1 cellular context compared by ENCODE assay signal in the genomic region with DNA sequence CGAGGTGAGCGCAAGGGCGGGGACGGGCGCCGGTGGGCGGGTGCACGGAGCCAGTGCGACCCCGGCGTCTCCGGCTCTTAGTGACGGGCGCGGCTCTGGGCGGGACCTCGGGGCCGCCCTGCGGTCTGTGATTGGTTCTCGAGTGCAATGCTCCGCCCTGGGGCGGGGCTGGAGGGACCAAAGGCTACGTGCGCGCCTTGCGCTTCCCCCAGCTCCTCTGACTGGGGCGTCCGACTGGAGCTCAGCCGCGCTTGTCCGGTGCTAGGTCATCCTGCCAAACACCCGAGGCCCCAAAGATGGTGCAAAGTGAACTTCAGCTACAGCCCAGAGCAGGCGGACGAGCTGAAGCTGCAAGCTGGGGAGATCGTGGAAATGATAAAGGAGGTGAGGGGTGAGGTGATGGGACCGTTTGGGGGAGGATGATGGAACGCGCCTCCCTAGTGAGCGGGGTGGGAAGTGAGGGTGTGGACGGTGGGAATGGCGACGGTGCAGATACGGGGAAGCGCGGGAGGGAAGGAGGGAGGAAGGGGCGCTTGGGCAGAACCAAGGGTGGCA.
TF ChIP-seq lines count a peak whose summit lies in the region.

No MANE protein-coding gene starts in this region.

TF ChIP-seq in HEK293, 187 proteins besides CTCF, POLR2A, EP300 and RAD21 (continued from another document):
- TF ChIP-seq, protein P1, sequence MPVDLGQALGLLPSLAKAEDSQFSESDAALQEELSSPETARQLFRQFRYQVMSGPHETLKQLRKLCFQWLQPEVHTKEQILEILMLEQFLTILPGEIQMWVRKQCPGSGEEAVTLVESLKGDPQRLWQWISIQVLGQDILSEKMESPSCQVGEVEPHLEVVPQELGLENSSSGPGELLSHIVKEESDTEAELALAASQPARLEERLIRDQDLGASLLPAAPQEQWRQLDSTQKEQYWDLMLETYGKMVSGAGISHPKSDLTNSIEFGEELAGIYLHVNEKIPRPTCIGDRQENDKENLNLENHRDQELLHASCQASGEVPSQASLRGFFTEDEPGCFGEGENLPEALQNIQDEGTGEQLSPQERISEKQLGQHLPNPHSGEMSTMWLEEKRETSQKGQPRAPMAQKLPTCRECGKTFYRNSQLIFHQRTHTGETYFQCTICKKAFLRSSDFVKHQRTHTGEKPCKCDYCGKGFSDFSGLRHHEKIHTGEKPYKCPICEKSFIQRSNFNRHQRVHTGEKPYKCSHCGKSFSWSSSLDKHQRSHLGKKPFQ (tag by site-specific recombination; IDR thresholded peaks at IDR 0.05), result peak; percentile 91
- TF ChIP-seq, protein P2, sequence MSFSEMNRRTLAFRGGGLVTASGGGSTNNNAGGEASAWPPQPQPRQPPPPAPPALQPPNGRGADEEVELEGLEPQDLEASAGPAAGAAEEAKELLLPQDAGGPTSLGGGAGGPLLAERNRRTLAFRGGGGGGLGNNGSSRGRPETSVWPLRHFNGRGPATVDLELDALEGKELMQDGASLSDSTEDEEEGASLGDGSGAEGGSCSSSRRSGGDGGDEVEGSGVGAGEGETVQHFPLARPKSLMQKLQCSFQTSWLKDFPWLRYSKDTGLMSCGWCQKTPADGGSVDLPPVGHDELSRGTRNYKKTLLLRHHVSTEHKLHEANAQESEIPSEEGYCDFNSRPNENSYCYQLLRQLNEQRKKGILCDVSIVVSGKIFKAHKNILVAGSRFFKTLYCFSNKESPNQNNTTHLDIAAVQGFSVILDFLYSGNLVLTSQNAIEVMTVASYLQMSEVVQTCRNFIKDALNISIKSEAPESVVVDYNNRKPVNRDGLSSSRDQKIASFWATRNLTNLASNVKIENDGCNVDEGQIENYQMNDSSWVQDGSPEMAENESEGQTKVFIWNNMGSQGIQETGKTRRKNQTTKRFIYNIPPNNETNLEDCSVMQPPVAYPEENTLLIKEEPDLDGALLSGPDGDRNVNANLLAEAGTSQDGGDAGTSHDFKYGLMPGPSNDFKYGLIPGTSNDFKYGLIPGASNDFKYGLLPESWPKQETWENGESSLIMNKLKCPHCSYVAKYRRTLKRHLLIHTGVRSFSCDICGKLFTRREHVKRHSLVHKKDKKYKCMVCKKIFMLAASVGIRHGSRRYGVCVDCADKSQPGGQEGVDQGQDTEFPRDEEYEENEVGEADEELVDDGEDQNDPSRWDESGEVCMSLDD (tag by site-specific recombination; IDR thresholded peaks at IDR 0.05), result peak; percentile 30; the same call in 1 of the 2 replicates
- no peak for TF ChIP-seq ZNF266 (tag by site-specific recombination; IDR thresholded peaks at IDR 0.05; ENCODE audit: low read depth)
- TF ChIP-seq, protein P3, sequence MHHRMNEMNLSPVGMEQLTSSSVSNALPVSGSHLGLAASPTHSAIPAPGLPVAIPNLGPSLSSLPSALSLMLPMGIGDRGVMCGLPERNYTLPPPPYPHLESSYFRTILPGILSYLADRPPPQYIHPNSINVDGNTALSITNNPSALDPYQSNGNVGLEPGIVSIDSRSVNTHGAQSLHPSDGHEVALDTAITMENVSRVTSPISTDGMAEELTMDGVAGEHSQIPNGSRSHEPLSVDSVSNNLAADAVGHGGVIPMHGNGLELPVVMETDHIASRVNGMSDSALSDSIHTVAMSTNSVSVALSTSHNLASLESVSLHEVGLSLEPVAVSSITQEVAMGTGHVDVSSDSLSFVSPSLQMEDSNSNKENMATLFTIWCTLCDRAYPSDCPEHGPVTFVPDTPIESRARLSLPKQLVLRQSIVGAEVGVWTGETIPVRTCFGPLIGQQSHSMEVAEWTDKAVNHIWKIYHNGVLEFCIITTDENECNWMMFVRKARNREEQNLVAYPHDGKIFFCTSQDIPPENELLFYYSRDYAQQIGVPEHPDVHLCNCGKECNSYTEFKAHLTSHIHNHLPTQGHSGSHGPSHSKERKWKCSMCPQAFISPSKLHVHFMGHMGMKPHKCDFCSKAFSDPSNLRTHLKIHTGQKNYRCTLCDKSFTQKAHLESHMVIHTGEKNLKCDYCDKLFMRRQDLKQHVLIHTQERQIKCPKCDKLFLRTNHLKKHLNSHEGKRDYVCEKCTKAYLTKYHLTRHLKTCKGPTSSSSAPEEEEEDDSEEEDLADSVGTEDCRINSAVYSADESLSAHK (tag by site-specific recombination; IDR thresholded peaks at IDR 0.05), result no peak
- no peak for TF ChIP-seq ZNF248 (tag by site-specific recombination; IDR thresholded peaks at IDR 0.05)
- TF ChIP-seq, protein P4, sequence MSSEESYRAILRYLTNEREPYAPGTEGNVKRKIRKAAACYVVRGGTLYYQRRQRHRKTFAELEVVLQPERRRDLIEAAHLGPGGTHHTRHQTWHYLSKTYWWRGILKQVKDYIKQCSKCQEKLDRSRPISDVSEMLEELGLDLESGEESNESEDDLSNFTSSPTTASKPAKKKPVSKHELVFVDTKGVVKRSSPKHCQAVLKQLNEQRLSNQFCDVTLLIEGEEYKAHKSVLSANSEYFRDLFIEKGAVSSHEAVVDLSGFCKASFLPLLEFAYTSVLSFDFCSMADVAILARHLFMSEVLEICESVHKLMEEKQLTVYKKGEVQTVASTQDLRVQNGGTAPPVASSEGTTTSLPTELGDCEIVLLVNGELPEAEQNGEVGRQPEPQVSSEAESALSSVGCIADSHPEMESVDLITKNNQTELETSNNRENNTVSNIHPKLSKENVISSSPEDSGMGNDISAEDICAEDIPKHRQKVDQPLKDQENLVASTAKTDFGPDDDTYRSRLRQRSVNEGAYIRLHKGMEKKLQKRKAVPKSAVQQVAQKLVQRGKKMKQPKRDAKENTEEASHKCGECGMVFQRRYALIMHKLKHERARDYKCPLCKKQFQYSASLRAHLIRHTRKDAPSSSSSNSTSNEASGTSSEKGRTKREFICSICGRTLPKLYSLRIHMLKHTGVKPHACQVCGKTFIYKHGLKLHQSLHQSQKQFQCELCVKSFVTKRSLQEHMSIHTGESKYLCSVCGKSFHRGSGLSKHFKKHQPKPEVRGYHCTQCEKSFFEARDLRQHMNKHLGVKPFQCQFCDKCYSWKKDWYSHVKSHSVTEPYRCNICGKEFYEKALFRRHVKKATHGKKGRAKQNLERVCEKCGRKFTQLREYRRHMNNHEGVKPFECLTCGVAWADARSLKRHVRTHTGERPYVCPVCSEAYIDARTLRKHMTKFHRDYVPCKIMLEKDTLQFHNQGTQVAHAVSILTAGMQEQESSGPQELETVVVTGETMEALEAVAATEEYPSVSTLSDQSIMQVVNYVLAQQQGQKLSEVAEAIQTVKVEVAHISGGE (tag by site-specific recombination; conservative IDR thresholded peaks at IDR 0.05; ENCODE audit: low read depth), result peak; percentile 55; the same call in 1 of the 2 replicates
- TF ChIP-seq ZFHX2 (tag by site-specific recombination; conservative IDR thresholded peaks at IDR 0.05), result peak; percentile 59; the same call in 1 of the 2 replicates
- TF ChIP-seq ZNF76 (tag by site-specific recombination; IDR thresholded peaks at IDR 0.05; ENCODE audit: borderline replicate concordance, low read depth), result 0 out of 2 replicates have a peak, but pooled peaks have one; percentile 27
- 0 out of 2 replicates have a peak, but pooled peaks have one; percentile 48 for TF ChIP-seq ZBTB48 (tag by site-specific recombination; IDR thresholded peaks at IDR 0.05)
- TF ChIP-seq ZNF654 (tag by site-specific recombination; IDR thresholded peaks at IDR 0.05; ENCODE audit: low read depth), result no peak
- TF ChIP-seq SALL2 (tag by site-specific recombination; IDR thresholded peaks at IDR 0.05; ENCODE audit: borderline replicate concordance), result no peak
- TF ChIP-seq ZNF37A (tag by site-specific recombination; IDR thresholded peaks at IDR 0.05), result no peak
- TF ChIP-seq ZNF366 (tag by site-specific recombination; conservative IDR thresholded peaks at IDR 0.05), result peak; percentile 81
- TF ChIP-seq, protein P5, sequence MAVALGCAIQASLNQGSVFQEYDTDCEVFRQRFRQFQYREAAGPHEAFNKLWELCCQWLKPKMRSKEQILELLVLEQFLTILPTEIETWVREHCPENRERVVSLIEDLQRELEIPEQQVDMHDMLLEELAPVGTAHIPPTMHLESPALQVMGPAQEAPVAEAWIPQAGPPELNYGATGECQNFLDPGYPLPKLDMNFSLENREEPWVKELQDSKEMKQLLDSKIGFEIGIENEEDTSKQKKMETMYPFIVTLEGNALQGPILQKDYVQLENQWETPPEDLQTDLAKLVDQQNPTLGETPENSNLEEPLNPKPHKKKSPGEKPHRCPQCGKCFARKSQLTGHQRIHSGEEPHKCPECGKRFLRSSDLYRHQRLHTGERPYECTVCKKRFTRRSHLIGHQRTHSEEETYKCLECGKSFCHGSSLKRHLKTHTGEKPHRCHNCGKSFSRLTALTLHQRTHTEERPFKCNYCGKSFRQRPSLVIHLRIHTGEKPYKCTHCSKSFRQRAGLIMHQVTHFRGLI (tag by site-specific recombination; IDR thresholded peaks at IDR 0.05), result no peak
- TF ChIP-seq SP7 (tag by site-specific recombination; IDR thresholded peaks at IDR 0.05), result peak; percentile 56
- TF ChIP-seq ZNF335 (tag by site-specific recombination; conservative IDR thresholded peaks at IDR 0.05), result peak; percentile 54
- TF ChIP-seq TCF7L2 (IDR thresholded peaks at IDR 0.05; ENCODE audit: borderline replicate concordance, low read depth, low read length), result no peak
- TF ChIP-seq, protein P6, sequence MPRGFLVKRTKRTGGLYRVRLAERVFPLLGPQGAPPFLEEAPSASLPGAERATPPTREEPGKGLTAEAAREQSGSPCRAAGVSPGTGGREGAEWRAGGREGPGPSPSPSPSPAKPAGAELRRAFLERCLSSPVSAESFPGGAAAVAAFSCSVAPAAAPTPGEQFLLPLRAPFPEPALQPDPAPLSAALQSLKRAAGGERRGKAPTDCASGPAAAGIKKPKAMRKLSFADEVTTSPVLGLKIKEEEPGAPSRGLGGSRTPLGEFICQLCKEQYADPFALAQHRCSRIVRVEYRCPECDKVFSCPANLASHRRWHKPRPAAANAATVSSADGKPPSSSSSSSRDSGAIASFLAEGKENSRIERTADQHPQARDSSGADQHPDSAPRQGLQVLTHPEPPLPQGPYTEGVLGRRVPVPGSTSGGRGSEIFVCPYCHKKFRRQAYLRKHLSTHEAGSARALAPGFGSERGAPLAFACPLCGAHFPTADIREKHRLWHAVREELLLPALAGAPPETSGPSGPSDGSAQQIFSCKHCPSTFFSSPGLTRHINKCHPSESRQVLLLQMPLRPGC (tag by site-specific recombination; IDR thresholded peaks at IDR 0.05), result peak; percentile 86
- peak; percentile 57; the same call in 1 of the 2 replicates for TF ChIP-seq KLF16 (tag by site-specific recombination; IDR thresholded peaks at IDR 0.05)
- TF ChIP-seq ZNF24 (tag by site-specific recombination; IDR thresholded peaks at IDR 0.05), result peak; percentile 63; the same call in 1 of the 2 replicates
- TF ChIP-seq ZNF610 (tag by site-specific recombination; IDR thresholded peaks at IDR 0.05; ENCODE audit: borderline replicate concordance), result no peak
- TF ChIP-seq, protein P7, sequence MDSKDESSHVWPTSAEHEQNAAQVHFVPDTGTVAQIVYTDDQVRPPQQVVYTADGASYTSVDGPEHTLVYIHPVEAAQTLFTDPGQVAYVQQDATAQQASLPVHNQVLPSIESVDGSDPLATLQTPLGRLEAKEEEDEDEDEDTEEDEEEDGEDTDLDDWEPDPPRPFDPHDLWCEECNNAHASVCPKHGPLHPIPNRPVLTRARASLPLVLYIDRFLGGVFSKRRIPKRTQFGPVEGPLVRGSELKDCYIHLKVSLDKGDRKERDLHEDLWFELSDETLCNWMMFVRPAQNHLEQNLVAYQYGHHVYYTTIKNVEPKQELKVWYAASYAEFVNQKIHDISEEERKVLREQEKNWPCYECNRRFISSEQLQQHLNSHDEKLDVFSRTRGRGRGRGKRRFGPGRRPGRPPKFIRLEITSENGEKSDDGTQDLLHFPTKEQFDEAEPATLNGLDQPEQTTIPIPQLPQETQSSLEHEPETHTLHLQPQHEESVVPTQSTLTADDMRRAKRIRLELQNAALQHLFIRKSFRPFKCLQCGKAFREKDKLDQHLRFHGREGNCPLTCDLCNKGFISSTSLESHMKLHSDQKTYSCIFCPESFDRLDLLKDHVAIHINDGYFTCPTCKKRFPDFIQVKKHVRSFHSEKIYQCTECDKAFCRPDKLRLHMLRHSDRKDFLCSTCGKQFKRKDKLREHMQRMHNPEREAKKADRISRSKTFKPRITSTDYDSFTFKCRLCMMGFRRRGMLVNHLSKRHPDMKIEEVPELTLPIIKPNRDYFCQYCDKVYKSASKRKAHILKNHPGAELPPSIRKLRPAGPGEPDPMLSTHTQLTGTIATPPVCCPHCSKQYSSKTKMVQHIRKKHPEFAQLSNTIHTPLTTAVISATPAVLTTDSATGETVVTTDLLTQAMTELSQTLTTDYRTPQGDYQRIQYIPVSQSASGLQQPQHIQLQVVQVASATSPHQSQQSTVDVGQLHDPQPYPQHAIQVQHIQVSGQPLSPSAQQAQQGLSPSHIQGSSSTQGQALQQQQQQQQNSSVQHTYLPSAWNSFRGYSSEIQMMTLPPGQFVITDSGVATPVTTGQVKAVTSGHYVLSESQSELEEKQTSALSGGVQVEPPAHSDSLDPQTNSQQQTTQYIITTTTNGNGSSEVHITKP (tag by site-specific recombination; IDR thresholded peaks at IDR 0.05), result peak; percentile 79
- TF ChIP-seq ZNF561 (tag by site-specific recombination; IDR thresholded peaks at IDR 0.05; ENCODE audit: borderline replicate concordance), result peak; percentile 67
- TF ChIP-seq KLF8 (tag by site-specific recombination; IDR thresholded peaks at IDR 0.05), result peak; percentile 81
- peak; percentile 84 for TF ChIP-seq KLF1 (tag by site-specific recombination; IDR thresholded peaks at IDR 0.05)
- TF ChIP-seq ZNF501 (tag by site-specific recombination; IDR thresholded peaks at IDR 0.05), result peak; percentile 36; the same call in 1 of the 2 replicates
- TF ChIP-seq ZNF777 (tag by site-specific recombination; IDR thresholded peaks at IDR 0.05; ENCODE audit: borderline replicate concordance), result 0 out of 2 replicates have a peak, but pooled peaks have one; percentile 63
- TF ChIP-seq ZNF585B (tag by site-specific recombination; IDR thresholded peaks at IDR 0.05), result no peak
